In genomic region chr18:7914834-7915670, GRCh38 we compare ENCODE assay signal across 27 cellular contexts.
"Had no signal": no experiment of that assay in that cellular context is flagged by ENCODE, and none has a peak within 500 bp of the region (broad histone marks: within the 10 kb centered on the region; RNA-seq: fewer than 3 reads in every experiment).

No MANE protein-coding gene starts in this region.

- H3K4me3 Mint-ChIP-seq: memory B cell; naive thymus-derived CD4-positive, alpha-beta T cell; natural killer cell treated with Interleukin-12 subunit alpha and Interleukin-12 subunit beta and Interleukin-15 and Interleukin-18, amount 100 ng/mL, for 72 hours; stimulated activated effector memory CD8-positive, alpha-beta T cell treated with anti-CD3 and anti-CD28 coated beads, Interleukin-12 subunit alpha, Interleukin-12 subunit beta, amount 100 ng/mL, for 72 hours; stimulated activated naive CD8-positive, alpha-beta T cell treated with anti-CD3 and anti-CD28 coated beads, Interleukin-15, Interleukin-2, amounts not matched to agents 100 ng/mL and 50 ng/mL, for 24 hours had no signal

- H3K36me3 Mint-ChIP-seq: memory B cell; naive thymus-derived CD4-positive, alpha-beta T cell; natural killer cell treated with Interleukin-12 subunit alpha and Interleukin-12 subunit beta and Interleukin-15 and Interleukin-18, amount 100 ng/mL, for 72 hours; stimulated activated effector memory CD8-positive, alpha-beta T cell treated with anti-CD3 and anti-CD28 coated beads, Interleukin-12 subunit alpha, Interleukin-12 subunit beta, amount 100 ng/mL, for 72 hours had no signal

- H3K4me1 Mint-ChIP-seq: memory B cell; naive thymus-derived CD4-positive, alpha-beta T cell; stimulated activated effector memory CD8-positive, alpha-beta T cell treated with anti-CD3 and anti-CD28 coated beads, Interleukin-12 subunit alpha, Interleukin-12 subunit beta, amount 100 ng/mL, for 72 hours had no signal

- H3K4me1 ChIP-seq: prostate gland, spleen, suprapubic skin had no signal

- H3K9me3 Mint-ChIP-seq: natural killer cell treated with Interleukin-12 subunit alpha and Interleukin-12 subunit beta and Interleukin-15 and Interleukin-18, amount 100 ng/mL, for 72 hours; stimulated activated naive CD8-positive, alpha-beta T cell treated with anti-CD3 and anti-CD28 coated beads, Interleukin-15, Interleukin-2, amounts not matched to agents 100 ng/mL and 50 ng/mL, for 24 hours had no signal

- DNase-seq: hippocampal formation; kidney glomerular epithelial cell; left cardiac atrium; left lung; midbrain; mucosa of descending colon; naive thymus-derived CD4-positive, alpha-beta T cell; pancreas; posterior cingulate gyrus; retina; right cardiac atrium; sigmoid colon; small intestine; spleen; stimulated activated CD4-positive, alpha-beta T cell treated with anti-CD3 and anti-CD28 coated beads, Interleukin-4, amount 100 ng/mL, for 24 hours; stimulated activated naive CD4-positive, alpha-beta T cell; tibial artery; trophoblast cell; upper lobe of right lung had no signal

- H3K27ac ChIP-seq: left lung, pancreas, prostate gland, sigmoid colon, spleen, suprapubic skin, thoracic aorta, tibial artery, upper lobe of right lung had no signal

- H3K27me3 ChIP-seq: left lung, pancreas, sigmoid colon, spleen, suprapubic skin, tibial artery, upper lobe of right lung had no signal

- H3K4me3 ChIP-seq: left lung, lung, mucosa of descending colon, pancreas, prostate gland, sigmoid colon, spleen, suprapubic skin, thoracic aorta, tibial artery, upper lobe of right lung had no signal

- H3K36me3 ChIP-seq: left lung, pancreas, prostate gland, sigmoid colon, spleen, suprapubic skin, thoracic aorta, tibial artery, upper lobe of right lung had no signal

- H3K27me3 Mint-ChIP-seq: memory B cell; naive thymus-derived CD4-positive, alpha-beta T cell; natural killer cell treated with Interleukin-12 subunit alpha and Interleukin-12 subunit beta and Interleukin-15 and Interleukin-18, amount 100 ng/mL, for 72 hours; stimulated activated naive CD8-positive, alpha-beta T cell treated with anti-CD3 and anti-CD28 coated beads, Interleukin-15, Interleukin-2, amounts not matched to agents 100 ng/mL and 50 ng/mL, for 24 hours had no signal

- H3K27ac Mint-ChIP-seq: memory B cell; naive thymus-derived CD4-positive, alpha-beta T cell; natural killer cell treated with Interleukin-12 subunit alpha and Interleukin-12 subunit beta and Interleukin-15 and Interleukin-18, amount 100 ng/mL, for 72 hours; stimulated activated effector memory CD8-positive, alpha-beta T cell treated with anti-CD3 and anti-CD28 coated beads, Interleukin-12 subunit alpha, Interleukin-12 subunit beta, amount 100 ng/mL, for 72 hours; stimulated activated naive CD8-positive, alpha-beta T cell treated with anti-CD3 and anti-CD28 coated beads, Interleukin-15, Interleukin-2, amounts not matched to agents 100 ng/mL and 50 ng/mL, for 24 hours had no signal

- H3K9me3 ChIP-seq: mucosa of descending colon, pancreas, prostate gland, sigmoid colon, suprapubic skin, tibial artery, upper lobe of right lung had no signal
